8 cellular contexts compared by ENCODE assay signal in genomic region chr11:64743591-64744543, GRCh38. TPM values are rescaled to one million over a fixed set of nuclear protein-coding genes. Genes with fewer than 3 reads are reported as not detected.
DNase-seq lines count a peak whose midpoint lies in the region; ATAC-seq, FAIRE-seq and TF ChIP-seq lines count a peak whose summit lies in the region.

RASGRP2 (minus strand) TSS chr11:64744142; CDS start chr11:64742866, 1,276 bp downstream.

- peak; percentile 27 to 43; a peak in 1 of 5 replicates for TF ChIP-seq RAD21 in A549 (conservative IDR thresholded peaks at IDR 0.05 in 1 of 2, IDR thresholded peaks at IDR 0.05 in 1 of 2)

- H3K4me3 ChIP-seq in A549, result peak within 1 kb of the TSS; percentile 61
- H3K4me3 ChIP-seq in left ventricle myocardium inferior, result peak within 1 kb of the TSS; percentile 77
- peak within 1 kb of the TSS; percentile 76 for H3K4me3 ChIP-seq in rectal smooth muscle tissue (ENCODE audit: low read length)
- H3K4me3 ChIP-seq in uterus, result peak within 1 kb of the TSS; percentile 42 to 49

- no peaks in the 10 kb centered on the region for H3K9me3 ChIP-seq in A549
- no peaks in the 10 kb centered on the region for H3K9me3 ChIP-seq in left ventricle myocardium inferior (replicated peaks)
- no peaks in the 10 kb centered on the region for H3K9me3 ChIP-seq in uterus

- H3K4me1 ChIP-seq in A549 (peaks cover 28% of the 10 kb centered on the region), left ventricle myocardium inferior (peaks cover 49% of the 10 kb centered on the region), rectal smooth muscle tissue (ENCODE audit: control insufficient read depth, insufficient read depth, low read length) (peaks cover 10% of the 10 kb centered on the region), uterus (peaks cover 0 to 7% of the 10 kb centered on the region in 2 donors)

- no peaks in the 10 kb centered on the region for H3K9me3 Mint-ChIP-seq in activated naive CD8-positive, alpha-beta T cell (ENCODE audit: low read depth)

- H3K36me3 ChIP-seq in left ventricle myocardium inferior (peaks cover 6% of the 10 kb centered on the region), rectal smooth muscle tissue (ENCODE audit: control insufficient read depth, insufficient read depth, low read length) (peaks cover 2% of the 10 kb centered on the region), uterus (no peaks in the 10 kb centered on the region)

- peak; percentile 75 to 76 for DNase-seq in A549 (ENCODE audit: low read depth in 1 of 2, low spot score in 1 of 2)
- peak; percentile 53 for DNase-seq in GM19238 (ENCODE audit: insufficient read length, low spot score)
- DNase-seq in left ventricle myocardium inferior, result peak; percentile 88
- peak; percentile 77 to 80 for DNase-seq in uterus

- H3K27ac Mint-ChIP-seq in activated naive CD8-positive, alpha-beta T cell, result peak within 1 kb of the TSS; percentile 67

- TF ChIP-seq POLR2A in A549 (IDR thresholded peaks at IDR 0.05; ENCODE audit: low read length) (no peak), uterus (IDR thresholded peaks at IDR 0.05) (peak in 1 of 2 donors; percentile 11)

- H3K4me1 Mint-ChIP-seq in activated naive CD8-positive, alpha-beta T cell (ENCODE audit: low read depth), result peaks cover 40% of the 10 kb centered on the region

- H3K36me3 Mint-ChIP-seq in activated naive CD8-positive, alpha-beta T cell, result no peaks in the 10 kb centered on the region

- H3K27me3 ChIP-seq in left ventricle myocardium inferior (ENCODE audit: low read depth) (no peaks in the 10 kb centered on the region), rectal smooth muscle tissue (ENCODE audit: control insufficient read depth, insufficient read depth, low read length) (no peaks in the 10 kb centered on the region), uterus (no peaks in the 10 kb centered on the region)

- no peak for FAIRE-seq in A549 (lab: Jason Lieb, UNC)

- no peaks in the 10 kb centered on the region for H3K27me3 Mint-ChIP-seq in activated naive CD8-positive, alpha-beta T cell

- H3K4me2 ChIP-seq in A549, result peak within 1 kb of the TSS; percentile 99

- peak; percentile 67 for TF ChIP-seq CTCF in A549 (IDR thresholded peaks at IDR 0.05)
- peak; percentile 78 for TF ChIP-seq CTCF in left ventricle myocardium inferior (IDR thresholded peaks at IDR 0.05; ENCODE audit: borderline replicate concordance)
- peak; percentile 58 to 77 (median 70) for TF ChIP-seq CTCF in uterus (IDR thresholded peaks at IDR 0.05)

- WGBS in A549 (ENCODE audit: missing lambda C conversion rate), result 2% methylated on average over 41 of the region's 57 CpGs

- no peak for TF ChIP-seq EP300 in A549 (IDR thresholded peaks at IDR 0.05)

- ATAC-seq in A549 (peak; percentile 42 to 73), SK-N-SH treated with all-trans-retinoic acid at 6 μM for 48 hours (peak; percentile 52), GM19395 (IDR thresholded peaks at IDR 0.05; ENCODE audit: unreplicated experiment) (no peak)

- POLR2A ChIA-PET in A549 (lab: Yijun Ruan, JAX), result no interaction called here

- H3K27ac ChIP-seq in A549 (peak within 1 kb of the TSS; percentile 62 to 84; a peak in 5 of 6 replicates), left ventricle myocardium inferior (replicated peaks) (peak within 1 kb of the TSS; percentile 99), rectal smooth muscle tissue (ENCODE audit: low read depth, low read length) (peak within 1 kb of the TSS; percentile 93), uterus (peak within 1 kb of the TSS; percentile 87 to 91)

- intact Hi-C loops in left ventricle myocardium inferior (cut with micrococcal nuclease) (no loop called here), uterus (cut with DNase I; ENCODE audit: low total_unique reads) (no loop called here)

- H3K4me3 Mint-ChIP-seq in activated naive CD8-positive, alpha-beta T cell, result peak within 1 kb of the TSS; percentile 84

- CTCF ChIA-PET in A549 (lab: Yijun Ruan, JAX), result interaction anchor here (0.7 to 7.2 kb wide), 29 partner anchors 13 to 439 kb away, joined by 3 to 104 read pairs (median 4); partner anchors contain the start of gene PYGM

- H3K9ac ChIP-seq in rectal smooth muscle tissue (ENCODE audit: low read length), result peak within 1 kb of the TSS; percentile 32

TF ChIP-seq in A549, 52 proteins besides CTCF, POLR2A, EP300 and RAD21:
- TF ChIP-seq CHD4 (IDR thresholded peaks at IDR 0.05; ENCODE audit: borderline replicate concordance) (0 out of 2 replicates have a peak, but pooled peaks have one; percentile 31), HMGXB4 (CRISPR knock-in tag; IDR thresholded peaks at IDR 0.05; ENCODE audit: borderline replicate concordance) (peak; percentile 45; the same call in 1 of the 2 replicates), NPAS2 (CRISPR knock-in tag; IDR thresholded peaks at IDR 0.05; ENCODE audit: borderline replicate concordance) (no peak), CBX8 (IDR thresholded peaks at IDR 0.05) (no peak), ESRRA (IDR thresholded peaks at IDR 0.05; ENCODE audit: borderline replicate concordance, low read length) (peak; percentile 83; the same call in 1 of the 2 replicates), KDM1A (IDR thresholded peaks at IDR 0.05; ENCODE audit: low read depth) (peak; percentile 68), MAX (IDR thresholded peaks at IDR 0.05) (peak; percentile 26; the same call in 1 of the 2 replicates)

TF ChIP-seq in SK-N-SH treated with all-trans-retinoic acid at 6 μM for 48 hours, 23 proteins besides CTCF, POLR2A, EP300 and RAD21:
- no peak for TF ChIP-seq RARB (CRISPR knock-in tag; IDR thresholded peaks at IDR 0.05)
- no peak for TF ChIP-seq PATZ1 (CRISPR knock-in tag; IDR thresholded peaks at IDR 0.05; ENCODE audit: borderline replicate concordance)
- no peak for TF ChIP-seq PPARA (CRISPR knock-in tag; IDR thresholded peaks at IDR 0.05; ENCODE audit: borderline replicate concordance)
- TF ChIP-seq ESRRG (CRISPR knock-in tag; IDR thresholded peaks at IDR 0.05), result no peak
- TF ChIP-seq ISL1 (CRISPR knock-in tag; IDR thresholded peaks at IDR 0.05), result no peak
- TF ChIP-seq CSDC2 (CRISPR knock-in tag; IDR thresholded peaks at IDR 0.05), result no peak
- TF ChIP-seq POU6F1 (CRISPR knock-in tag; IDR thresholded peaks at IDR 0.05; ENCODE audit: borderline replicate concordance, low read depth), result no peak
- no peak for TF ChIP-seq ZC3H10 (CRISPR knock-in tag; IDR thresholded peaks at IDR 0.05)
- TF ChIP-seq ZFP30 (CRISPR knock-in tag; IDR thresholded peaks at IDR 0.05), result no peak

RNA-seq across cellular contexts. Expression of gene RASGRP2, which starts in this region (rescaled TPM):
- polyA plus RNA-seq in A549 (2011; rRNA removed) (0.88 and 0.95 TPM in 2 replicates), A549 (2017; fragmentation: RNase III; extraction: RNeasy Plus Mini Kit Qiagen cat#74134 plus additional on column Dnase treatment) (0.89 to 1.1 TPM (median 0.94 TPM) in 3 replicates)
- polyA plus RNA-seq in A549 (2012; cell fraction: cytosol; rRNA removed), result 1.3 and 1.8 TPM in 2 replicates
- polyA plus RNA-seq in A549 (2012; cell fraction: nucleus; rRNA removed), result 2.3 and 3.0 TPM in 2 replicates
- polyA minus RNA-seq in A549 (2011; rRNA and poly(A)+ RNA removed), result 1.5 and 1.9 TPM in 2 replicates
- total RNA-seq in left ventricle myocardium inferior (21.1 TPM), uterus (10 to 100 TPM in 3 of 4 donors, 1 to 10 TPM in 1; 3.2 to 72.8 (median 23.3) TPM)
